In the genomic region with DNA sequence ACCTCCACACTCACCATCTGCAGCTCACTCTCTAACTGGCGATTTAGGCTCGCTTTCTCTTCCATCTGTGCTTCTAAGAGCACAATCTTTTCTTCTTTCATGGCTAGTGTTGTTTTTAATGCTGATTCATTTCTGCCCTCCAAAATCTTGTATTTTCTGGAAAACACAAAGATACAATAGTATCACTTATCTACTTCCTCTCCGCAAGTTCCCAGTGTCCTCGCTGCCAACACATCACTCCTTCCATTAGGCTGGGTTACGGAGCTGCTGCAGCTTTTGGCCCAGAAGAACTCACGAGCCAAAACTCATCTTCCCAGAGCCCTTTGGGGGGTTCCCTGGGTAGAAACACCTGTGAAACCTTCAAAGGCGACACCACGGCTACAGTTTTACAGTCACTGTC, we compare ENCODE assay signal across 13 cellular contexts.
"Had no signal": no experiment of that assay in that cellular context is flagged by ENCODE, and none has a peak within 500 bp of the region (broad histone marks: within the 10 kb centered on the region; RNA-seq: fewer than 3 reads in every experiment).

No MANE protein-coding gene starts in this region.

- H3K27me3 Mint-ChIP-seq: activated naive CD4-positive, alpha-beta T cell treated with anti-CD3 and anti-CD28 coated beads, Interleukin-2, amount 50 U/mL, for 24 hours; memory B cell had no signal

- DNase-seq: anterior cingulate cortex; heart left ventricle; islet precursor cell; left lung; Right ventricle myocardium superior; SK-N-SH; stimulated activated CD4-positive, alpha-beta T cell treated with anti-CD3 and anti-CD28 coated beads, Interleukin-2, amount 100 ng/mL, for 24 hours; stimulated activated naive CD4-positive, alpha-beta T cell treated with Interleukin-2 at 50 U/mL for 16 hours; T-helper 1 cell; upper lobe of right lung had no signal

- H3K4me3 Mint-ChIP-seq: activated naive CD4-positive, alpha-beta T cell treated with anti-CD3 and anti-CD28 coated beads, Interleukin-2, amount 50 U/mL, for 24 hours; memory B cell had no signal

- H3K27ac Mint-ChIP-seq: activated naive CD4-positive, alpha-beta T cell treated with anti-CD3 and anti-CD28 coated beads, Interleukin-2, amount 50 U/mL, for 24 hours; memory B cell had no signal

- ATAC-seq: heart left ventricle, left lung, sciatic nerve, upper lobe of right lung had no signal

- H3K9me3 Mint-ChIP-seq: activated naive CD4-positive, alpha-beta T cell treated with anti-CD3 and anti-CD28 coated beads, Interleukin-2, amount 50 U/mL, for 24 hours; memory B cell had no signal
